8 cellular contexts compared by ENCODE assay signal in genomic region chr2:46915811-46916630, GRCh38. TPM values are rescaled to one million over a fixed set of nuclear protein-coding genes. Genes with fewer than 3 reads are reported as not detected.
DNase-seq lines count a peak whose midpoint lies in the region; ATAC-seq and TF ChIP-seq lines count a peak whose summit lies in the region.

No MANE protein-coding gene starts in this region.

- peak; percentile 99 for DNase-seq in AG08396 (ENCODE audit: low spot score)
- DNase-seq in NCI-H2171 treated with DMSO at 0.1 percent for 48 hours (lab: John Stamatoyannopoulos, UW): peak; percentile 90
- DNase-seq in activated B cell treated with CpG ODN at 0.5 μM for 24 hours: peak; percentile 80
- peak; percentile 51 to 96 (median 84) for DNase-seq in caudate nucleus (lab: John Stamatoyannopoulos, UW)
- DNase-seq in iris pigment epithelial cell (ENCODE audit: low read depth): peak; percentile 91
- peak; percentile 66 to 68 for DNase-seq in stimulated activated CD4-positive, alpha-beta T cell treated with anti-CD3 and anti-CD28 coated beads, Interleukin-12 subunit alpha, Interleukin-12 subunit beta, amount 100 ng/mL, for 24 hours (ENCODE audit: low read depth in 2 of 2)

- intact Hi-C loops in activated B cell treated with CpG ODN at 0.5 μM for 24 hours (cut with micrococcal nuclease): loop anchor here (5.0 kb wide), 1 partner anchor 866 kb away; the partner anchor contains the start of gene MSH6

- CTCF ChIA-PET in activated B cell treated with CpG ODN at 0.5 μM for 24 hours (lab: Charles Lee): interaction anchor here (1.4 to 2.1 kb wide), 2 partner anchors 84 to 407 kb away, joined by 3 to 12 read pairs; no protein-coding TSS in a partner anchor

- no peak for TF ChIP-seq CTCF in activated B cell treated with CpG ODN at 0.5 μM for 24 hours (IDR thresholded peaks at IDR 0.05)

- peak overlapping the region; percentile 94 for H3K27ac ChIP-seq in caudate nucleus (ENCODE audit: low read depth, low read length)

- H3K4me1 Mint-ChIP-seq in activated B cell treated with CpG ODN at 0.5 μM for 24 hours: peaks cover 65% of the 10 kb centered on the region

- H3K4me3 Mint-ChIP-seq in activated B cell treated with CpG ODN at 0.5 μM for 24 hours: peak overlapping the region; percentile 90

- ATAC-seq in GM18907 (IDR thresholded peaks at IDR 0.05; ENCODE audit: unreplicated experiment): peak; percentile 87
- ATAC-seq in HG03135 (IDR thresholded peaks at IDR 0.05; ENCODE audit: unreplicated experiment): peak; percentile 71
- peak; percentile 83 for ATAC-seq in activated B cell treated with CpG ODN at 0.5 μM for 24 hours (ENCODE audit: low read depth)

- POLR2A ChIA-PET in activated B cell treated with CpG ODN at 0.5 μM for 24 hours (lab: Charles Lee): interaction anchor here (0.6 to 1.7 kb wide), 7 partner anchors 14 to 385 kb away, joined by 3 to 12 read pairs (median 3); no protein-coding TSS in a partner anchor

- peak overlapping the region; percentile 81 for H3K27ac Mint-ChIP-seq in activated B cell treated with CpG ODN at 0.5 μM for 24 hours

- no peaks in the 10 kb centered on the region for H3K27me3 Mint-ChIP-seq in activated B cell treated with CpG ODN at 0.5 μM for 24 hours

- no peaks in the 10 kb centered on the region for H3K9me3 Mint-ChIP-seq in activated B cell treated with CpG ODN at 0.5 μM for 24 hours

- H3K36me3 Mint-ChIP-seq in activated B cell treated with CpG ODN at 0.5 μM for 24 hours (ENCODE audit: low read depth): peaks cover 16% of the 10 kb centered on the region

RNA-seq across cellular contexts. Expression of gene MCFD2, which starts 0.4 kb away (rescaled TPM):
- 48.0 and 50.7 TPM in 2 replicates for total RNA-seq in activated B cell treated with CpG ODN at 0.5 μM for 24 hours

RNA-seq across cellular contexts. Expression of gene TTC7A, which starts 25.0 kb away (rescaled TPM):
- total RNA-seq in activated B cell treated with CpG ODN at 0.5 μM for 24 hours: 117 and 127 TPM in 2 replicates

Comparison
In these comparisons a context has a peak if more than half of its experiments do, and no peak if none do; other contexts are left out.
1. Peak in every context shown above with its lines: DNase-seq, ATAC-seq and H3K27ac ChIP-seq.